19 cellular contexts compared by ENCODE assay signal in genomic region chr14:62988967-62989366, GRCh38. TPM values are rescaled to one million over a fixed set of nuclear protein-coding genes. Genes with fewer than 3 reads are reported as not detected.
DNase-seq lines count a peak whose midpoint lies in the region; ATAC-seq and TF ChIP-seq lines count a peak whose summit lies in the region.
"Had no signal": no experiment of that assay in that cellular context is flagged by ENCODE, and none has a peak within 500 bp of the region (broad histone marks: within the 10 kb centered on the region; RNA-seq: fewer than 3 reads in every experiment).

No MANE protein-coding gene starts in this region.

- no peaks in the 10 kb centered on the region for H3K36me3 ChIP-seq in A673 (ENCODE audit: insufficient read depth, low read length, poor library complexity, severe bottlenecking)

- no peak overlapping the region for H3K4me3 ChIP-seq in AG04450 (ENCODE audit: low read depth, low read length)
- no peak overlapping the region for H3K4me3 ChIP-seq in epithelial cell of esophagus (ENCODE audit: low read length)
- H3K4me3 ChIP-seq in A673 (ENCODE audit: low read depth, low read length, poor library complexity, severe bottlenecking) = no peak overlapping the region
- H3K4me3 ChIP-seq: GM23248, K562, PC-9 had no signal

- TF ChIP-seq CTCF in AG04450 (IDR thresholded peaks at IDR 0.05; ENCODE audit: low read depth, low read length) (no peak), epithelial cell of esophagus (IDR thresholded peaks at IDR 0.05; ENCODE audit: insufficient read depth, low read depth, low read length, missing control alignments) (no peak), A673 (conservative IDR thresholded peaks at IDR 0.05; ENCODE audit: low read depth, low read length) (no peak)

- CTCF ChIA-PET in AG04450 (lab: Charles Lee) (no interaction called here), A673 (lab: Charles Lee) (no interaction called here)

- peaks cover 4% of the 10 kb centered on the region for H3K4me1 ChIP-seq in A673 (ENCODE audit: insufficient read depth, low read length, poor library complexity, severe bottlenecking)
- H3K4me1 ChIP-seq: Caco-2 had no signal

- POLR2A ChIA-PET in AG04450 (lab: Yijun Ruan, JAX) = no interaction called here
- POLR2A ChIA-PET in A673 (lab: Charles Lee; ENCODE audit: low non-redundant PET) = no interaction called here

- no TSS peak for BruUV-seq in A673 (replicated peaks; lab: Mats Ljungman, UMichigan)

- ATAC-seq in esophagus mucosa = no peak
- ATAC-seq: K562 had no signal

- DNase-seq in AG04450 (ENCODE audit: low read depth, low spot score) = peak; percentile 4
- DNase-seq in M059J (ENCODE audit: low read depth) = peak; percentile 11
- DNase-seq in amniotic epithelial cell (ENCODE audit: low read depth) = peak; percentile 47
- peak; percentile 3 for DNase-seq in epithelial cell of esophagus (ENCODE audit: low read depth)
- no peak for DNase-seq in SKM-1 (lab: John Stamatoyannopoulos, UW; ENCODE audit: unreplicated experiment)
- DNase-seq in stimulated activated CD4-positive, alpha-beta T cell treated with anti-CD3 and anti-CD28 coated beads, Interleukin-12 subunit alpha, Interleukin-12 subunit beta, amount 100 ng/mL, for 4 hours = no peak
- DNase-seq in A673 (ENCODE audit: low spot score) = no peak
- DNase-seq: Caco-2, DMS53, GM23248, NCI-H1092 treated with DMSO at 0.1 percent for 48 hours, NCI-H1694, PC-9, SHP77 had no signal

- intact Hi-C loops in A673 (cut with micrococcal nuclease; ENCODE audit: unreplicated experiment) = no loop called here

- H3K27me3 ChIP-seq in AG04450 (ENCODE audit: control insufficient read depth, insufficient read depth, low read length) (no peaks in the 10 kb centered on the region), A673 (replicated peaks; ENCODE audit: insufficient read depth, low read depth, low read length, poor library complexity) (no peaks in the 10 kb centered on the region)

- H3K27ac ChIP-seq in AG04450 (ENCODE audit: low read depth, low read length) (no peak overlapping the region), A673 (ENCODE audit: low read depth, low read length, poor library complexity, severe bottlenecking) (no peak overlapping the region)
- H3K27ac ChIP-seq: GM23248, PC-9 had no signal

- H3K9me3 ChIP-seq in AG04450 (ENCODE audit: control insufficient read depth, insufficient read depth, low read length) = no peaks in the 10 kb centered on the region
- no peaks in the 10 kb centered on the region for H3K9me3 ChIP-seq in A673 (ENCODE audit: low read depth, low read length, poor library complexity, severe bottlenecking)
- H3K9me3 ChIP-seq: Caco-2 had no signal

RNA-seq across cellular contexts. Expression of gene KCNH5, which starts 56.3 kb away (rescaled TPM):
- polyA plus RNA-seq in AG04450 (2011; rRNA removed) = 0.24 TPM in 2 replicates
- polyA minus RNA-seq in AG04450 (2011; rRNA and poly(A)+ RNA removed) = 0.69 and 1.3 TPM in 2 replicates
- 0.02 TPM in 1 of 2 replicates, not detected in the other for total RNA-seq in M059J (2014; rRNA removed; shearing (Covaris generic))
- total RNA-seq in esophagus mucosa (not detected), A673 (2021) (27.9 and 31.8 TPM in 2 replicates)
- total RNA-seq: A172, Caco-2, G401, GM23248 had no signal
- polyA plus RNA-seq: CD14-positive monocyte, GM23248 had no signal

Comparison
In these comparisons a context has a peak if more than half of its experiments do, and no peak if none do; other contexts are left out.
1. DNase-seq: peak in AG04450 (single experiment), M059J (single experiment), amniotic epithelial cell (single experiment) and epithelial cell of esophagus (single experiment); none in SKM-1 (single experiment), stimulated activated CD4-positive, alpha-beta T cell treated with anti-CD3 and anti-CD28 coated beads, Interleukin-12 subunit alpha, Interleukin-12 subunit beta, amount 100 ng/mL, for 4 hours (single experiment) and A673 (single experiment).
2. RNA of gene KCNH5, which starts 56.3 kb away (total RNA-seq): 27.9 to 31.8 TPM in A673; 0.02 TPM in M059J and not detected in esophagus mucosa (single experiment); every median in the first group is over 10 times any median in the second.